23 cellular contexts compared by ENCODE assay signal in the genomic region with DNA sequence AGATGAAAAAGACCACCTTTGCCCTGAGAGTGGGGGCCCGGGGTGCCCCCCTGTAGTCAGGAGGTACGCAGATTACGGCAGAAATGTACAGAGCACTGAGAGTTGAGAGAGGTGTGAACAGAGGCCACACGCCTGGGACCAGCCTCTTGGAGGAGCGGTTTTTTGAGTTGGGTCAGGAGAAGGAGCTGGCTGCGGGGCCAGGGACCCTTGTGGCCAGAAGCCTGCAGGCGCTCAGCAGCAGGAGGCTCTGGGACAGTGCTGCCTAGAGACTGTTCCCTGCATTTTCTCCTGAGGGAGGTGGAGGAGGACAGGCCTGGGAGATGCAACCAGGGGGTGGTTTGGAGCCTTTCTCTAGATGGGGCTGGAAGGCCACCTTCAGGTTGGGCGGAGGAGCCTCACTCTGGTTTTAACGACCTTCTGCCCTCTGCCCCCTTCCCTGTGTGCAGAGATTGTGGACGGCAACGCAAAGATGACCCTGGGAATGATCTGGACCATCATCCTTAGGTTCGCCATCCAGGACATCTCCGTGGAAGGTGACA. TPM values are rescaled to one million over a fixed set of nuclear protein-coding genes. Genes with fewer than 3 reads are reported as not detected.
DNase-seq lines count a peak whose midpoint lies in the region; ATAC-seq and TF ChIP-seq lines count a peak whose summit lies in the region.
"Had no signal": no experiment of that assay in that cellular context is flagged by ENCODE, and none has a peak within 500 bp of the region (broad histone marks: within the 10 kb centered on the region; RNA-seq: fewer than 3 reads in every experiment).

No MANE protein-coding gene starts in this region.

- no peaks in the 10 kb centered on the region for H3K27me3 Mint-ChIP-seq in T-helper 1 cell treated with Interleukin-12 subunit alpha and Interleukin-12 subunit beta and Interleukin-4 antibody, amounts not matched to agents 30 μg/mL and 1 μg/mL, for 36 hours (ENCODE audit: low read depth)
- H3K27me3 Mint-ChIP-seq in HFFc6 (ENCODE audit: insufficient read depth), result peaks cover 49% of the 10 kb centered on the region

- DNase-seq in T-helper 1 cell (no peak), HFFc6 (no peak), dorsolateral prefrontal cortex (no peak), osteoblast (ENCODE audit: insufficient read length, low spot score, missing footprints) (peak; percentile 29), anterior cingulate cortex (lab: John Stamatoyannopoulos, UW) (no peak), adrenal gland (no peak)
- DNase-seq: activated CD8-positive, alpha-beta memory T cell treated with anti-CD3 and anti-CD28 coated beads for 24 hours; activated gamma-delta T cell treated with Interleukin-2 at 50 U/mL for 16 hours; body of pancreas; DMS79 treated with DMSO at 0.1 percent for 48 hours; effector CD4-positive, alpha-beta T cell; GOT3; MG63; NCI-H187; NCI-H510A; retina; testis had no signal

- peaks cover 20% of the 10 kb centered on the region for H3K36me3 Mint-ChIP-seq in T-helper 1 cell treated with Interleukin-12 subunit alpha and Interleukin-12 subunit beta and Interleukin-4 antibody, amounts not matched to agents 30 μg/mL and 1 μg/mL, for 36 hours (ENCODE audit: low read depth)
- peaks cover 42% of the 10 kb centered on the region for H3K36me3 Mint-ChIP-seq in HFFc6 (ENCODE audit: low read depth)

- H3K79me2 ChIP-seq in osteoblast (ENCODE audit: insufficient read depth, low read length), result peaks cover 99% of the 10 kb centered on the region

- no peak overlapping the region for H2AFZ ChIP-seq in osteoblast (ENCODE audit: low read length)

- peaks cover 4% of the 10 kb centered on the region for H3K4me1 Mint-ChIP-seq in T-helper 1 cell treated with Interleukin-12 subunit alpha and Interleukin-12 subunit beta and Interleukin-4 antibody, amounts not matched to agents 30 μg/mL and 1 μg/mL, for 36 hours (ENCODE audit: low read depth)
- peaks cover 22% of the 10 kb centered on the region for H3K4me1 Mint-ChIP-seq in HFFc6 (ENCODE audit: low read depth)

- peaks cover 97% of the 10 kb centered on the region for H3K36me3 ChIP-seq in osteoblast (ENCODE audit: insufficient read depth, low read length)
- H3K36me3 ChIP-seq in adrenal gland (replicated peaks in 1 of 2), result peaks cover 0 to 89% of the 10 kb centered on the region in 2 donors

- no peak overlapping the region for H3K4me3 ChIP-seq in dorsolateral prefrontal cortex
- H3K4me3 ChIP-seq in osteoblast (ENCODE audit: insufficient read depth, low read length), result no peak overlapping the region
- no peak overlapping the region for H3K4me3 ChIP-seq in adrenal gland
- H3K4me3 ChIP-seq: body of pancreas, lung, MG63, testis had no signal

- TF ChIP-seq CTCF in HFFc6 (IDR thresholded peaks at IDR 0.05), result 0 out of 2 replicates have a peak, but pooled peaks have one; percentile 9
- TF ChIP-seq CTCF in dorsolateral prefrontal cortex (IDR thresholded peaks at IDR 0.05 in 54 of 56, conservative IDR thresholded peaks at IDR 0.05 in 2 of 56; ENCODE audit: low read depth in 1 of 56, partially characterized antibody in 56 of 56), result no peak
- TF ChIP-seq CTCF in osteoblast (IDR thresholded peaks at IDR 0.05; ENCODE audit: extremely low read depth, low read depth, low read length), result no peak
- no peak for TF ChIP-seq CTCF in adrenal gland (IDR thresholded peaks at IDR 0.05)

- ATAC-seq in HG03442 (IDR thresholded peaks at IDR 0.05; ENCODE audit: unreplicated experiment), result no peak
- ATAC-seq: body of pancreas had no signal

- peak overlapping the region; percentile 28 for H3K27ac Mint-ChIP-seq in T-helper 1 cell treated with Interleukin-12 subunit alpha and Interleukin-12 subunit beta and Interleukin-4 antibody, amounts not matched to agents 30 μg/mL and 1 μg/mL, for 36 hours
- peak overlapping the region; percentile 27; the same call in 1 of the 2 replicates for H3K27ac Mint-ChIP-seq in HFFc6
- H3K27ac Mint-ChIP-seq: nephron had no signal

- H3K9me3 Mint-ChIP-seq in T-helper 1 cell treated with Interleukin-12 subunit alpha and Interleukin-12 subunit beta and Interleukin-4 antibody, amounts not matched to agents 30 μg/mL and 1 μg/mL, for 36 hours, result no peaks in the 10 kb centered on the region
- H3K9me3 Mint-ChIP-seq in HFFc6, result no peaks in the 10 kb centered on the region; the same call in 1 of the 2 replicates
- H3K9me3 Mint-ChIP-seq: nephron had no signal

- H3K4me3 Mint-ChIP-seq in T-helper 1 cell treated with Interleukin-12 subunit alpha and Interleukin-12 subunit beta and Interleukin-4 antibody, amounts not matched to agents 30 μg/mL and 1 μg/mL, for 36 hours, result no peak overlapping the region
- H3K4me3 Mint-ChIP-seq in HFFc6, result no peak overlapping the region
- H3K4me3 Mint-ChIP-seq: nephron had no signal

- H3K4me1 ChIP-seq in osteoblast (ENCODE audit: insufficient read depth, low read length) (peaks cover 27% of the 10 kb centered on the region), adrenal gland (replicated peaks in 1 of 2) (peaks cover 40 to 78% of the 10 kb centered on the region in 2 donors)

- 85 to 94% (median 89%) methylated on average over 11 to 13 of the region's 13 CpGs for WGBS in adrenal gland, 4 donors

- intact Hi-C loops in dorsolateral prefrontal cortex (cut with DNase I), result no loop called here
- intact Hi-C loops in adrenal gland (cut with DNase I), result loop anchor here (5.0 to 10.0 kb wide), 2 partner anchors 50 to 52 kb away; no protein-coding TSS in a partner anchor

- H4K20me1 ChIP-seq in osteoblast (ENCODE audit: insufficient read depth, low read length), result peaks cover 56% of the 10 kb centered on the region

- H3K27me3 ChIP-seq in dorsolateral prefrontal cortex (no peaks in the 10 kb centered on the region), osteoblast (ENCODE audit: insufficient read depth, low read length) (no peaks in the 10 kb centered on the region), adrenal gland (no peaks in the 10 kb centered on the region)
- H3K27me3 ChIP-seq: body of pancreas, MG63, testis had no signal

- H3K27ac ChIP-seq in dorsolateral prefrontal cortex, result peak overlapping the region in 35 of 59 donors; percentile 11 to 99 (median 87)
- H3K27ac ChIP-seq in osteoblast (ENCODE audit: low read depth, low read length), result no peak overlapping the region
- H3K27ac ChIP-seq in adrenal gland, result peak overlapping the region in 1 of 5 donors; percentile 68
- H3K27ac ChIP-seq: 22Rv1, C4-2B, testis had no signal

- no peak for TF ChIP-seq POLR2A in adrenal gland (IDR thresholded peaks at IDR 0.05)

- H3K9me3 ChIP-seq in osteoblast (ENCODE audit: low read depth, low read length) (no peaks in the 10 kb centered on the region), adrenal gland (replicated peaks in 1 of 3) (no peaks in the 10 kb centered on the region)
- H3K9me3 ChIP-seq: body of pancreas, MG63, testis had no signal

- H3K4me2 ChIP-seq in osteoblast (ENCODE audit: insufficient read depth, low read length), result no peak overlapping the region

RNA-seq across cellular contexts. Expression of a gene that starts 39.7 kb away (rescaled TPM):
- total RNA-seq in HFFc6 (2021; fragmentation: NEBNext Ultra II Directional; extraction: Animal tissue kit (Norgen Biotek cat#: 25700)), result under 1 TPM; 0.09 to 0.45 (median 0.19) TPM
- total RNA-seq in dorsolateral prefrontal cortex, result 1 to 10 TPM in 55 of 120 experiments, under 1 TPM in 32, not detected in 33; 0.19 to 3.0 (median 1.2) TPM
- total RNA-seq in osteoblast, result not detected in 2 replicates
- 1 to 10 TPM in 5 of 8 donors, under 1 TPM in 2, not detected in 1; 0.39 to 5.0 (median 3.7) TPM for total RNA-seq in adrenal gland
- 10 to 100 TPM in 2 of 3 donors, under 1 TPM in 1; 0.68 to 23.1 (median 11.2) TPM for polyA plus RNA-seq in adrenal gland

RNA-seq across cellular contexts. Expression of a gene that starts 57.1 kb away (rescaled TPM):
- total RNA-seq in HFFc6 (2021; fragmentation: NEBNext Ultra II Directional; extraction: Animal tissue kit (Norgen Biotek cat#: 25700)), result 1,000 to 10,000 TPM in 5 of 6 experiments, 100 to 1,000 TPM in 1; 972 to 1,299 (median 1,250) TPM
- 100 to 1,000 TPM; 271 to 539 (median 377) TPM for total RNA-seq in dorsolateral prefrontal cortex
- 204 and 229 TPM in 2 replicates for total RNA-seq in osteoblast
- 100 to 1,000 TPM; 430 to 773 (median 575) TPM for total RNA-seq in adrenal gland
- polyA plus RNA-seq in adrenal gland, result 100 to 1,000 TPM; 148 to 586 (median 554) TPM

Comparison
In these comparisons a context has a peak if more than half of its experiments do, and no peak if none do; other contexts are left out.
1. intact Hi-C loops: an anchor here in adrenal gland (5.0 to 10.0 kb wide); none called in dorsolateral prefrontal cortex.